Comparison of ENCODE assay signal across 1 cellular context in genomic region chr1:31784356-31785019, GRCh38.
TF ChIP-seq lines count a peak whose summit lies in the region.

No MANE protein-coding gene starts in this region.

TF ChIP-seq in WTC11, 78 proteins besides CTCF, POLR2A, EP300 and RAD21 (continued from another document):
- TF ChIP-seq, protein P1, sequence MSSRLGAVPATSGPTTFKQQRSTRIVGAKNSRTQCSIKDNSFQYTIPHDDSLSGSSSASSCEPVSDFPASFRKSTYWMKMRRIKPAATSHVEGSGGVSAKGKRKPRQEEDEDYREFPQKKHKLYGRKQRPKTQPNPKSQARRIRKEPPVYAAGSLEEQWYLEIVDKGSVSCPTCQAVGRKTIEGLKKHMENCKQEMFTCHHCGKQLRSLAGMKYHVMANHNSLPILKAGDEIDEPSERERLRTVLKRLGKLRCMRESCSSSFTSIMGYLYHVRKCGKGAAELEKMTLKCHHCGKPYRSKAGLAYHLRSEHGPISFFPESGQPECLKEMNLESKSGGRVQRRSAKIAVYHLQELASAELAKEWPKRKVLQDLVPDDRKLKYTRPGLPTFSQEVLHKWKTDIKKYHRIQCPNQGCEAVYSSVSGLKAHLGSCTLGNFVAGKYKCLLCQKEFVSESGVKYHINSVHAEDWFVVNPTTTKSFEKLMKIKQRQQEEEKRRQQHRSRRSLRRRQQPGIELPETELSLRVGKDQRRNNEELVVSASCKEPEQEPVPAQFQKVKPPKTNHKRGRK (CRISPR knock-in tag; IDR thresholded peaks at IDR 0.05; ENCODE audit: borderline replicate concordance): no peak
- TF ChIP-seq, protein P2, sequence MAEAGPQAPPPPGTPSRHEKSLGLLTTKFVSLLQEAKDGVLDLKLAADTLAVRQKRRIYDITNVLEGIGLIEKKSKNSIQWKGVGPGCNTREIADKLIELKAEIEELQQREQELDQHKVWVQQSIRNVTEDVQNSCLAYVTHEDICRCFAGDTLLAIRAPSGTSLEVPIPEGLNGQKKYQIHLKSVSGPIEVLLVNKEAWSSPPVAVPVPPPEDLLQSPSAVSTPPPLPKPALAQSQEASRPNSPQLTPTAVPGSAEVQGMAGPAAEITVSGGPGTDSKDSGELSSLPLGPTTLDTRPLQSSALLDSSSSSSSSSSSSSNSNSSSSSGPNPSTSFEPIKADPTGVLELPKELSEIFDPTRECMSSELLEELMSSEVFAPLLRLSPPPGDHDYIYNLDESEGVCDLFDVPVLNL (CRISPR knock-in tag; IDR thresholded peaks at IDR 0.05; ENCODE audit: borderline replicate concordance, low read depth): no peak
- no peak for TF ChIP-seq ETV6 (CRISPR knock-in tag; IDR thresholded peaks at IDR 0.05)
- TF ChIP-seq GRHL2 (CRISPR knock-in tag; IDR thresholded peaks at IDR 0.05; ENCODE audit: insufficient replicate concordance, severe bottlenecking): no peak
- no peak for TF ChIP-seq TEAD4 (CRISPR knock-in tag; IDR thresholded peaks at IDR 0.05)
- no peak for TF ChIP-seq FOXJ3 (CRISPR knock-in tag; IDR thresholded peaks at IDR 0.05; ENCODE audit: borderline replicate concordance)
